In the genomic region with DNA sequence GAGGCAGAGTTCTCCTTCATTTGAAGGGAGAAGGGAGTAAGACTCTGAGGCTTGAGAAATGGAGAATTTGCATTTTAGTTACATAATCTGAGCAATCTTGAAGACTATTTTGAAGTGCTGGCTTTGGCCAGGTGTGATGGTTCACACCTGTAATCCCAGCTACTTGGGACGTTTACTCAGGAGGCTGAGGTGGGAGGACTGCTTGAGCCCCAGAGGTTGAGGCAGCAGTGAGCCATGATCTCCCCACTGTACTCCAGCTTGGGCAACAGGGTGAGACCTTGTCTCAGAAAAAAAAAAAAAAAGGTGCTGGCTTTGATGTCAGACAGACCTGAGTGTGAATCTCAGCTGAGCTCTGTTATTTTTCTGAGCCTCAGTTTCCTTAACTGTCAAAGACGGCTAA, we compare ENCODE assay signal across 17 cellular contexts. TPM values are rescaled to one million over a fixed set of nuclear protein-coding genes. Genes with fewer than 3 reads are reported as not detected.
DNase-seq lines count a peak whose midpoint lies in the region; ATAC-seq and TF ChIP-seq lines count a peak whose summit lies in the region.
"Had no signal": no experiment of that assay in that cellular context is flagged by ENCODE, and none has a peak within 500 bp of the region (broad histone marks: within the 10 kb centered on the region; RNA-seq: fewer than 3 reads in every experiment).

No MANE protein-coding gene starts in this region.

- no peak overlapping the region for H3K4me3 ChIP-seq in right atrium auricular region
- H3K4me3 ChIP-seq in heart right ventricle, result no peak overlapping the region
- H3K4me3 ChIP-seq in esophagus muscularis mucosa, result no peak overlapping the region
- H3K4me3 ChIP-seq in uterus, result no peak overlapping the region
- H3K4me3 ChIP-seq: skin epidermis had no signal

- intact Hi-C loops in heart right ventricle (cut with DNase I) (loop anchor here in 1 of 10 donors (2.0 kb wide), 1 partner anchor 36 kb away; the partner anchor contains the start of gene FKBP5), esophagus muscularis mucosa (cut with DNase I) (no loop called here), posterior vena cava (cut with DNase I) (no loop called here), uterus (cut with DNase I; ENCODE audit: low total_unique reads) (no loop called here)

- H3K4me1 ChIP-seq in right atrium auricular region (peaks cover 0 to 98% of the 10 kb centered on the region in 2 donors), heart right ventricle (peaks cover 38 to 93% (median 71%) of the 10 kb centered on the region in 9 donors), esophagus muscularis mucosa (peaks cover 93 to 100% (median 98%) of the 10 kb centered on the region in 4 donors), uterus (peaks cover 18 to 33% of the 10 kb centered on the region in 2 donors)

- no peaks in the 10 kb centered on the region for H3K27me3 ChIP-seq in right atrium auricular region
- no peaks in the 10 kb centered on the region for H3K27me3 ChIP-seq in heart right ventricle
- no peaks in the 10 kb centered on the region for H3K27me3 ChIP-seq in esophagus muscularis mucosa
- no peaks in the 10 kb centered on the region for H3K27me3 ChIP-seq in uterus

- DNase-seq in right atrium auricular region (ENCODE audit: low spot score), result no peak
- DNase-seq in heart right ventricle, result no peak
- no peak for DNase-seq in esophagus muscularis mucosa (ENCODE audit: extremely low spot score)
- DNase-seq in posterior vena cava (ENCODE audit: low spot score), result peak; percentile 19
- no peak for DNase-seq in uterus
- DNase-seq in NCI-H2081 (lab: John Stamatoyannopoulos, UW), result no peak
- DNase-seq in T-helper 2 cell, result no peak
- no peak for DNase-seq in RPMI8226
- DNase-seq: activated T-cell treated with anti-CD3 and anti-CD28 coated beads, Interleukin-2, amount 50 U/mL, for 1 hour; aorta; DMS153; effector CD4-positive, alpha-beta T cell; MV-4-11; NCI-H226 had no signal

- no peak for ATAC-seq in heart right ventricle

- no peak for TF ChIP-seq POLR2A in esophagus muscularis mucosa (IDR thresholded peaks at IDR 0.05; ENCODE audit: low read depth)
- TF ChIP-seq POLR2A in uterus (IDR thresholded peaks at IDR 0.05), result no peak

- WGBS in heart right ventricle, 2 donors, result 89 to 93% methylated on average over 2 of the region's 2 CpGs
- WGBS in esophagus muscularis mucosa, result 80% methylated on average over 2 of the region's 2 CpGs

- no peak for TF ChIP-seq CTCF in right atrium auricular region (IDR thresholded peaks at IDR 0.05)
- TF ChIP-seq CTCF in heart right ventricle (IDR thresholded peaks at IDR 0.05), result no peak
- no peak for TF ChIP-seq CTCF in esophagus muscularis mucosa (IDR thresholded peaks at IDR 0.05)
- no peak for TF ChIP-seq CTCF in uterus (IDR thresholded peaks at IDR 0.05)

- peak overlapping the region; percentile 100 for H3K27ac ChIP-seq in right atrium auricular region
- H3K27ac ChIP-seq in heart right ventricle, result peak overlapping the region in 5 of 10 donors; percentile 1 to 100 (median 100)
- H3K27ac ChIP-seq in esophagus muscularis mucosa (replicated peaks in 1 of 4), result peak overlapping the region; percentile 96 to 100 (median 98)
- H3K27ac ChIP-seq in uterus, result peak overlapping the region; percentile 98 to 100

- no peaks in the 10 kb centered on the region for H3K9me3 ChIP-seq in right atrium auricular region
- H3K9me3 ChIP-seq in heart right ventricle, result no peaks in the 10 kb centered on the region
- H3K9me3 ChIP-seq in esophagus muscularis mucosa, result no peaks in the 10 kb centered on the region
- H3K9me3 ChIP-seq in uterus, result no peaks in the 10 kb centered on the region

- H3K36me3 ChIP-seq in right atrium auricular region (no peaks in the 10 kb centered on the region), heart right ventricle (no peaks in the 10 kb centered on the region), esophagus muscularis mucosa (no peaks in the 10 kb centered on the region), uterus (no peaks in the 10 kb centered on the region)

- no peak for TF ChIP-seq EP300 in esophagus muscularis mucosa (IDR thresholded peaks at IDR 0.05)

RNA-seq across cellular contexts. Expression of gene ARMC12, which starts 12.4 kb away (rescaled TPM):
- total RNA-seq in right atrium auricular region (under 1 TPM in 1 of 2 donors, not detected in 1; 0.39 TPM), heart right ventricle (under 1 TPM in 4 of 10 donors, not detected in 6; 0.20 to 0.37 (median 0.24) TPM), esophagus muscularis mucosa (1 to 10 TPM in 1 of 4 donors, under 1 TPM in 2, not detected in 1; 0.50 to 1.0 (median 0.83) TPM), posterior vena cava (1 to 10 TPM in 1 of 2 donors, under 1 TPM in 1; 0.57 to 1.1 TPM), uterus (1 to 10 TPM in 2 of 4 donors, not detected in 2; 1.6 TPM)
- polyA plus RNA-seq in heart right ventricle, result under 1 TPM; 0.16 to 0.95 TPM

RNA-seq across cellular contexts. Expression of gene FKBP5, which starts 35.8 kb away (rescaled TPM):
- total RNA-seq in right atrium auricular region (100 to 1,000 TPM; 135 TPM), heart right ventricle (100 to 1,000 TPM in 3 of 10 donors, 10 to 100 TPM in 7; 20.3 to 151 (median 45.3) TPM), esophagus muscularis mucosa (100 to 1,000 TPM; 477 to 689 (median 593) TPM), posterior vena cava (100 to 1,000 TPM in 1 of 2 donors, 10 to 100 TPM in 1; 83.1 to 193 TPM), uterus (100 to 1,000 TPM in 2 of 4 donors, 10 to 100 TPM in 2; 35.1 to 197 (median 84.5) TPM)
- polyA plus RNA-seq in heart right ventricle, result 100 to 1,000 TPM in 1 of 2 donors, 10 to 100 TPM in 1; 40.5 to 199 TPM

RNA-seq across cellular contexts. Expression of gene CLPSL2, which starts 51.9 kb away (rescaled TPM):
- total RNA-seq in right atrium auricular region, result not detected
- not detected for total RNA-seq in heart right ventricle
- polyA plus RNA-seq in heart right ventricle, result not detected
- not detected for total RNA-seq in esophagus muscularis mucosa
- total RNA-seq in posterior vena cava, result not detected
- total RNA-seq in uterus, result not detected
- total RNA-seq: aorta, myocyte had no signal
- polyA plus RNA-seq: AG04450, aorta had no signal

RNA-seq across cellular contexts. Expression of gene CLPSL1, which starts 56.3 kb away (rescaled TPM):
- total RNA-seq in right atrium auricular region (not detected), heart right ventricle (not detected), esophagus muscularis mucosa (not detected), posterior vena cava (not detected), uterus (not detected)
- not detected for polyA plus RNA-seq in heart right ventricle
- total RNA-seq: aorta, myocyte had no signal
- polyA plus RNA-seq: AG04450, aorta had no signal
